Comparison of ENCODE assay signal across 12 cellular contexts in genomic region chr7:123215350-123215749, GRCh38. TPM values are rescaled to one million over a fixed set of nuclear protein-coding genes. Genes with fewer than 3 reads are reported as not detected.
"Had no signal": no experiment of that assay in that cellular context is flagged by ENCODE, and none has a peak within 500 bp of the region (broad histone marks: within the 10 kb centered on the region; RNA-seq: fewer than 3 reads in every experiment).

No MANE protein-coding gene starts in this region.

- FAIRE-seq: H1, H54 had no signal

- H3K4me3 ChIP-seq: GM23248, GM23338, HAP-1 had no signal

- H2AFZ ChIP-seq: GM23248, GM23338 had no signal

- H3K9me3 ChIP-seq: HAP-1 had no signal

- H3K4me2 ChIP-seq: GM23338 had no signal

- H3K4me1 ChIP-seq: HAP-1 had no signal

- ATAC-seq: GM23338, HCT116 had no signal

- H3K36me3 ChIP-seq: HAP-1 had no signal

- DNase-seq: GM23248, GOT3, H7, H9, HCEC 1CT, HFFc6 had no signal

- H3K27ac ChIP-seq: GM23248 had no signal

- H3K9ac ChIP-seq: GM23248 had no signal

RNA-seq across cellular contexts. Expression of gene SLC13A1, which starts 15.6 kb away (rescaled TPM):
- total RNA-seq: GM23248, GM23338, H1, H4, H7, H9, HFFc6 had no signal
- polyA plus RNA-seq: GM23248, GM23338, H1 had no signal
